Comparison of ENCODE assay signal across 16 cellular contexts in genomic region chr13:50650936-50651638, GRCh38.
DNase-seq lines count a peak whose midpoint lies in the region; ATAC-seq, FAIRE-seq and TF ChIP-seq lines count a peak whose summit lies in the region.
"Had no signal": no experiment of that assay in that cellular context is flagged by ENCODE, and none has a peak within 500 bp of the region (broad histone marks: within the 10 kb centered on the region; RNA-seq: fewer than 3 reads in every experiment).

No MANE protein-coding gene starts in this region.

- no peaks in the 10 kb centered on the region for H3K9me2 ChIP-seq in hepatocyte (replicated peaks; ENCODE audit: insufficient read depth)

- WGBS in hepatocyte (ENCODE audit: low lambda C conversion rate, missing lambda C conversion rate): 70% methylated on average over 6 of the region's 6 CpGs
- WGBS in body of pancreas, 2 donors: 46 to 50% methylated on average over 6 of the region's 6 CpGs

- no peaks in the 10 kb centered on the region for H3K79me2 ChIP-seq in hepatocyte

- no peaks in the 10 kb centered on the region for H3K9me3 ChIP-seq in hepatocyte (ENCODE audit: low read depth)
- H3K9me3 ChIP-seq in body of pancreas: no peaks in the 10 kb centered on the region
- H3K9me3 ChIP-seq: right lobe of liver had no signal

- DNase-seq in AG09319 (ENCODE audit: extremely low read depth, low read depth) (peak; percentile 12), GM12892 (ENCODE audit: insufficient read length) (no peak), RPMI7951 (ENCODE audit: low read depth) (peak; percentile 65), hepatocyte (ENCODE audit: low spot score) (peak; percentile 14), cerebellar nuclear complex (lab: John Stamatoyannopoulos, UW) (no peak), OCI-M1 (lab: John Stamatoyannopoulos, UW) (no peak), body of pancreas (no peak)
- DNase-seq: activated CD4-positive, alpha-beta T cell treated with anti-CD3 and anti-CD28 coated beads, Interleukin-2, amount 50 U/mL, for 4 hours; C1 segment of cervical spinal cord; KG1; NCI-H524 treated with DMSO at 0.1 percent for 48 hours; right lobe of liver; T-helper 1 cell; trophoblast cell had no signal

- intact Hi-C loops in body of pancreas (cut with DNase I): no loop called here

- no peak overlapping the region for H3K27ac ChIP-seq in hepatocyte
- no peak overlapping the region for H3K27ac ChIP-seq in body of pancreas
- H3K27ac ChIP-seq: right lobe of liver had no signal

- H3K27me3 ChIP-seq in hepatocyte (no peaks in the 10 kb centered on the region), body of pancreas (no peaks in the 10 kb centered on the region)
- H3K27me3 ChIP-seq: right lobe of liver had no signal

- no peaks in the 10 kb centered on the region for H3K4me1 ChIP-seq in hepatocyte (ENCODE audit: insufficient read depth)
- H3K4me1 ChIP-seq in body of pancreas: no peaks in the 10 kb centered on the region
- H3K4me1 ChIP-seq: right lobe of liver had no signal

- no peaks in the 10 kb centered on the region for H3K36me3 ChIP-seq in hepatocyte (replicated peaks; ENCODE audit: insufficient read depth, low read depth)
- no peaks in the 10 kb centered on the region for H3K36me3 ChIP-seq in body of pancreas (replicated peaks in 1 of 2; ENCODE audit: insufficient read depth in 1 of 2, low read depth in 2 of 2)
- H3K36me3 ChIP-seq: right lobe of liver had no signal

- no peaks in the 10 kb centered on the region for H4K20me1 ChIP-seq in hepatocyte (ENCODE audit: insufficient read depth, poor library complexity, severe bottlenecking)

- TF ChIP-seq POLR2A in GM12892 (IDR thresholded peaks at IDR 0.05; ENCODE audit: low read depth, low read length) (no peak), body of pancreas (IDR thresholded peaks at IDR 0.05) (no peak)

- peak; percentile 30 for FAIRE-seq in GM12892 (lab: Jason Lieb, UNC)

- no peak overlapping the region for H3K4me2 ChIP-seq in hepatocyte

- H2AFZ ChIP-seq in hepatocyte: no peak overlapping the region

- TF ChIP-seq CTCF in AG09319 (IDR thresholded peaks at IDR 0.05; ENCODE audit: low read depth, low read length) (no peak), hepatocyte (IDR thresholded peaks at IDR 0.05; ENCODE audit: poor library complexity) (no peak), body of pancreas (IDR thresholded peaks at IDR 0.05) (no peak)

- ATAC-seq in body of pancreas (no peak), HG03095 (IDR thresholded peaks at IDR 0.05; ENCODE audit: unreplicated experiment) (no peak)
- ATAC-seq: HCT116, right lobe of liver had no signal

- H3K4me3 ChIP-seq in hepatocyte: no peak overlapping the region
- H3K4me3 ChIP-seq in body of pancreas: no peak overlapping the region
- H3K4me3 ChIP-seq: right lobe of liver had no signal

Comparison
In these comparisons a context has a peak if more than half of its experiments do, and no peak if none do; other contexts are left out.
1. DNase-seq: peak in AG09319 (single experiment), RPMI7951 (single experiment) and hepatocyte (single experiment); none in GM12892 (single experiment), cerebellar nuclear complex (0 of 2), OCI-M1 (single experiment) and body of pancreas (0 of 4).